24 cellular contexts compared by ENCODE assay signal in the genomic region with DNA sequence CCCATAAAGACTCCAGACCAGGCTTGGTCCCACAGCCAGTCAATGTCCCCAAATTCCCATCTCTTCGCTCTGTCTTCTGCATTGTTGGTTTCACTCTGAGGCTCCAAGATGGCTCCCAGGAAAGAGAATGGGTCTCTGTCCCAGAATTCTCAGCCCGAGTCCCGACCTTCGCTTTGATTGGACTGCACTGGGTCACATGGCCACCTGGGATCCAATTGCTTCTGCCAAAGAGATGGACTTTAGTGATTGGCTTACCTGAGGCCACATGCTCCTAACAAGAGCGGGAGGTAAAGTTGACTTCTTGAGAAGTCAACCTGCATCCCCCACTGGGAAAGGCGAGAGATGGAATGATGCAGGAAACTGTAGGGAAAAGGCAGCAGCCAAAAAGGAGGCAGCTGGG.
"Had no signal": no experiment of that assay in that cellular context is flagged by ENCODE, and none has a peak within 500 bp of the region (broad histone marks: within the 10 kb centered on the region; RNA-seq: fewer than 3 reads in every experiment).

No MANE protein-coding gene starts in this region.

- H3K27ac ChIP-seq: adrenal gland, breast epithelium, SK-N-MC, WERI-Rb-1 had no signal

- DNase-seq: activated CD4-positive, alpha-beta T cell treated with anti-CD3 and anti-CD28 coated beads for 4 hours; activated CD8-positive, alpha-beta memory T cell treated with anti-CD3 and anti-CD28 coated beads, Interleukin-2, amount 50 U/mL, for 4 hours; activated CD8-positive, alpha-beta T cell treated with anti-CD3 and anti-CD28 coated beads for 36 hours; activated naive CD4-positive, alpha-beta T cell treated with anti-CD3 and anti-CD28 coated beads, Interleukin-2, amount 50 U/mL, for 16 hours; activated naive CD8-positive, alpha-beta T cell treated with anti-CD3 and anti-CD28 coated beads, Interleukin-2, amount 10 ng/mL, durations not matched to agents 7 days and 5 days; adrenal gland; caudate nucleus; Karpas-422; MM.1S; NCI-H1105; NCI-H1436; NCI-H187; NCI-H2081; NCI-H345; NCI-H510A; NCI-H526 treated with DMSO at 0.1 percent for 48 hours; NCI-H82; NK-92 treated with Interleukin-12 subunit alpha and Interleukin-12 subunit beta, amount 100 ng/mL, for 24 hours; OCI-M1; RPMI8226; T-helper 1 cell; WERI-Rb-1 had no signal

- H3K4me1 ChIP-seq: adrenal gland, breast epithelium had no signal

- H3K9me3 ChIP-seq: adrenal gland, breast epithelium had no signal

- H3K27me3 ChIP-seq: adrenal gland had no signal

- H3K4me3 ChIP-seq: adrenal gland, breast epithelium, SK-N-MC had no signal

- H3K36me3 ChIP-seq: adrenal gland, breast epithelium, WERI-Rb-1 had no signal
